ENCODE assay signal across 11 cellular contexts in the genomic region with DNA sequence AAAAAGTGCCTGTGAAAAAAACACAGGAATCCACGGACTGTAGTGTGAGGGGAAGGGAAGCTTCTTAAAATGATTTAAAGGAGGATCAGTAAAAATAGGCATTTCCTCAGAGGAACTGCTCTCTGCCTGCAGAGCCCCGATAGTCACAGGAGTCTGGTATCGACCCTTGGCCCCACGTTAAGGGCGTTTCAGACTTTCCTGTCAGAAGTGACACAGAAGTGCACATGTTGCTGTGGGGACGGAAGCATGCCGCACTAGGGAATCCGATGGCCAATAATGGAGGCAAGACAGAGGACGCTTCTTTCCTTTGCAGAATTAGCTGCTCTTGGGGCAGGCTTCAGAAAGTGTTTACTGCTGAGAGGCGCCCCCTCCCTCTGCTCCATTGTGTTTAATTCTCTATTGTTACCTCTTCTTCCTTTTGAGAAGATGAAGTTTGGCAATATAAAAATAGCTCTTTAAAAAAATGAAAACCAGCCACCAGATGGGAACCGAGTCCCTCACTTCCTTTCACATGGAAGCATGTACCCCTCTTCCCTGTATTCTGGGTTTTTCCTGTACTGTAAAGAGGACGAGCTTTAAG.
DNase-seq lines count a peak whose midpoint lies in the region; ATAC-seq, FAIRE-seq and TF ChIP-seq lines count a peak whose summit lies in the region.
"Had no signal": no experiment of that assay in that cellular context is flagged by ENCODE, and none has a peak within 500 bp of the region (broad histone marks: within the 10 kb centered on the region; RNA-seq: fewer than 3 reads in every experiment).

No MANE protein-coding gene starts in this region.

- peaks cover 100% of the 10 kb centered on the region for H3K79me2 ChIP-seq in SK-N-SH (ENCODE audit: insufficient read depth)

- no peak for TF ChIP-seq RAD21 in SK-N-SH (IDR thresholded peaks at IDR 0.05; ENCODE audit: low read length)

- H3K36me3 ChIP-seq in esophagus muscularis mucosa = peaks cover 0 to 5% (median under 1%) of the 10 kb centered on the region in 4 donors
- no peaks in the 10 kb centered on the region for H3K36me3 ChIP-seq in small intestine (ENCODE audit: control insufficient read depth in 2 of 2, insufficient read depth in 2 of 2, low read length in 2 of 2)
- H3K36me3 ChIP-seq in SK-N-SH (replicated peaks in 1 of 2; ENCODE audit: control insufficient read depth in 1 of 2, insufficient read depth in 2 of 2, low read length in 1 of 2) = peaks cover 0 to 6% of the 10 kb centered on the region in 2 experiments
- H3K36me3 ChIP-seq: Peyer's patch had no signal

- TF ChIP-seq CTCF in esophagus muscularis mucosa (IDR thresholded peaks at IDR 0.05) (no peak), SK-N-SH (IDR thresholded peaks at IDR 0.05) (no peak)

- no peak for TF ChIP-seq POLR2A in esophagus muscularis mucosa (IDR thresholded peaks at IDR 0.05; ENCODE audit: low read depth)

- H3K4me3 ChIP-seq in esophagus muscularis mucosa = no peak overlapping the region
- no peak overlapping the region for H3K4me3 ChIP-seq in small intestine (ENCODE audit: low read depth in 1 of 2, low read length in 2 of 2)
- no peak overlapping the region for H3K4me3 ChIP-seq in SK-N-SH (ENCODE audit: low read depth in 2 of 2, low read length in 1 of 2)
- H3K4me3 ChIP-seq: Peyer's patch had no signal

- H3F3A ChIP-seq in SK-N-SH (replicated peaks; ENCODE audit: insufficient read depth) = no peaks in the 10 kb centered on the region

- POLR2A ChIA-PET in SK-N-SH (lab: Yijun Ruan, JAX) = no interaction called here

- TF ChIP-seq EP300 in esophagus muscularis mucosa (IDR thresholded peaks at IDR 0.05) = no peak
- no peak for TF ChIP-seq EP300 in SK-N-SH (IDR thresholded peaks at IDR 0.05; ENCODE audit: borderline replicate concordance in 1 of 2, low read depth in 1 of 2, low read length in 1 of 2)

- H3K4me1 ChIP-seq in esophagus muscularis mucosa (peaks cover 96 to 98% (median 97%) of the 10 kb centered on the region in 4 donors), small intestine (ENCODE audit: control insufficient read depth in 2 of 2, insufficient read depth in 1 of 2, low read depth in 1 of 2, low read length in 1 of 2) (peaks cover 16 to 23% of the 10 kb centered on the region in 2 donors), SK-N-SH (ENCODE audit: control insufficient read depth in 1 of 2, insufficient read depth in 2 of 2, low read depth in 1 of 2, low read length in 1 of 2) (peaks cover 0 to 28% of the 10 kb centered on the region in 2 experiments)

- no peaks in the 10 kb centered on the region for H3K27me3 Mint-ChIP-seq in T-helper 17 cell

- H3K9ac ChIP-seq in SK-N-SH = no peak overlapping the region

- CTCF ChIA-PET in SK-N-SH (lab: Yijun Ruan, JAX) = interaction anchor here (0.6 to 1.4 kb wide), 4 partner anchors 25 to 61 kb away, joined by 3 read pairs; no protein-coding TSS in a partner anchor

- no peak overlapping the region for H2AFZ ChIP-seq in SK-N-SH (ENCODE audit: low read depth)

- H3K27ac Mint-ChIP-seq in T-helper 17 cell = peak overlapping the region; percentile 81

- no peaks in the 10 kb centered on the region for H3K9me2 ChIP-seq in SK-N-SH

- peaks cover 68% of the 10 kb centered on the region for H3K4me1 Mint-ChIP-seq in T-helper 17 cell

- DNase-seq in T-helper 17 cell (no peak), esophagus muscularis mucosa (ENCODE audit: extremely low spot score) (no peak), small intestine (peak; percentile 66), NCI-H510A (lab: John Stamatoyannopoulos, UW) (no peak), cerebellum (ENCODE audit: low spot score) (no peak), medulla oblongata (ENCODE audit: extremely low spot score) (no peak), SK-N-SH (no peak)
- DNase-seq: activated gamma-delta T cell treated with Interleukin-2 at 50 U/mL for 16 hours, head of caudate nucleus, Peyer's patch had no signal

- H3K27me3 ChIP-seq in esophagus muscularis mucosa (no peaks in the 10 kb centered on the region), small intestine (ENCODE audit: control insufficient read depth in 2 of 2, insufficient read depth in 2 of 2, low read length in 2 of 2) (no peaks in the 10 kb centered on the region), SK-N-SH (ENCODE audit: insufficient read depth) (no peaks in the 10 kb centered on the region)
- H3K27me3 ChIP-seq: Peyer's patch had no signal

- FAIRE-seq in small intestine (lab: Jason Lieb, UNC) = no peak

- ATAC-seq in GM19395 (IDR thresholded peaks at IDR 0.05; ENCODE audit: unreplicated experiment) = peak; percentile 46
- ATAC-seq in T-helper 17 cell = no peak

- H3K9me3 ChIP-seq in T-helper 17 cell (ENCODE audit: control insufficient read depth, low read length, poor library complexity, severe bottlenecking) (no peaks in the 10 kb centered on the region), esophagus muscularis mucosa (no peaks in the 10 kb centered on the region), small intestine (ENCODE audit: control insufficient read depth, low read depth) (no peaks in the 10 kb centered on the region), SK-N-SH (no peaks in the 10 kb centered on the region)
- H3K9me3 ChIP-seq: Peyer's patch had no signal

- H4K20me1 ChIP-seq in SK-N-SH (ENCODE audit: insufficient read depth) = peaks cover 97% of the 10 kb centered on the region

- WGBS in esophagus muscularis mucosa = 51% methylated on average over 11 of the region's 12 CpGs
- 27 to 44% (median 31%) methylated on average over 12 of the region's 12 CpGs for WGBS in small intestine, 3 donors
- WGBS in SK-N-SH (ENCODE audit: low lambda C conversion rate) = 94% methylated on average over 12 of the region's 12 CpGs

- intact Hi-C loops in esophagus muscularis mucosa (cut with DNase I) = loop anchor here (5.0 kb wide), 1 partner anchor 43 kb away; no protein-coding TSS in a partner anchor

- no peaks in the 10 kb centered on the region for H3K36me3 Mint-ChIP-seq in T-helper 17 cell (ENCODE audit: low read depth)

- H3K4me3 Mint-ChIP-seq in T-helper 17 cell = peak overlapping the region; percentile 74

- H3K27ac ChIP-seq in esophagus muscularis mucosa (replicated peaks in 1 of 4) (peak overlapping the region; percentile 21 to 60 (median 46)), small intestine (ENCODE audit: low read depth in 1 of 2, low read length in 1 of 2) (peak overlapping the region in 1 of 2 donors; percentile 40), SK-N-SH (ENCODE audit: low read depth in 2 of 2, low read length in 1 of 2) (no peak overlapping the region)

- H3K4me2 ChIP-seq in SK-N-SH = no peak overlapping the region

TF ChIP-seq in SK-N-SH, 30 proteins besides CTCF, POLR2A, EP300 and RAD21 (continues in another document):
- TF ChIP-seq, protein P1, sequence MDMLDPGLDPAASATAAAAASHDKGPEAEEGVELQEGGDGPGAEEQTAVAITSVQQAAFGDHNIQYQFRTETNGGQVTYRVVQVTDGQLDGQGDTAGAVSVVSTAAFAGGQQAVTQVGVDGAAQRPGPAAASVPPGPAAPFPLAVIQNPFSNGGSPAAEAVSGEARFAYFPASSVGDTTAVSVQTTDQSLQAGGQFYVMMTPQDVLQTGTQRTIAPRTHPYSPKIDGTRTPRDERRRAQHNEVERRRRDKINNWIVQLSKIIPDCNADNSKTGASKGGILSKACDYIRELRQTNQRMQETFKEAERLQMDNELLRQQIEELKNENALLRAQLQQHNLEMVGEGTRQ (IDR thresholded peaks at IDR 0.05; ENCODE audit: borderline replicate concordance, low read depth, low read length) = no peak
- TF ChIP-seq FOXJ3 (CRISPR knock-in tag; IDR thresholded peaks at IDR 0.05) = no peak
- TF ChIP-seq, protein P2, sequence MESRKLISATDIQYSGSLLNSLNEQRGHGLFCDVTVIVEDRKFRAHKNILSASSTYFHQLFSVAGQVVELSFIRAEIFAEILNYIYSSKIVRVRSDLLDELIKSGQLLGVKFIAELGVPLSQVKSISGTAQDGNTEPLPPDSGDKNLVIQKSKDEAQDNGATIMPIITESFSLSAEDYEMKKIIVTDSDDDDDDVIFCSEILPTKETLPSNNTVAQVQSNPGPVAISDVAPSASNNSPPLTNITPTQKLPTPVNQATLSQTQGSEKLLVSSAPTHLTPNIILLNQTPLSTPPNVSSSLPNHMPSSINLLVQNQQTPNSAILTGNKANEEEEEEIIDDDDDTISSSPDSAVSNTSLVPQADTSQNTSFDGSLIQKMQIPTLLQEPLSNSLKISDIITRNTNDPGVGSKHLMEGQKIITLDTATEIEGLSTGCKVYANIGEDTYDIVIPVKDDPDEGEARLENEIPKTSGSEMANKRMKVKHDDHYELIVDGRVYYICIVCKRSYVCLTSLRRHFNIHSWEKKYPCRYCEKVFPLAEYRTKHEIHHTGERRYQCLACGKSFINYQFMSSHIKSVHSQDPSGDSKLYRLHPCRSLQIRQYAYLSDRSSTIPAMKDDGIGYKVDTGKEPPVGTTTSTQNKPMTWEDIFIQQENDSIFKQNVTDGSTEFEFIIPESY (IDR thresholded peaks at IDR 0.05; ENCODE audit: borderline replicate concordance, low read depth) = no peak
- TF ChIP-seq MEF2A (IDR thresholded peaks at IDR 0.05; ENCODE audit: borderline replicate concordance, low read depth) = no peak
- TF ChIP-seq EZH2phosphoT487 (IDR thresholded peaks at IDR 0.05; ENCODE audit: borderline replicate concordance, low read depth) = no peak
- no peak for TF ChIP-seq YY1 (IDR thresholded peaks at IDR 0.05; ENCODE audit: low read depth)
- no peak for TF ChIP-seq RFX5 (IDR thresholded peaks at IDR 0.05; ENCODE audit: low read length)
- TF ChIP-seq NRF1 (IDR thresholded peaks at IDR 0.05; ENCODE audit: low read depth, low read length) = no peak
- no peak for TF ChIP-seq GATA2 (CRISPR knock-in tag; IDR thresholded peaks at IDR 0.05)
- TF ChIP-seq JUND (IDR thresholded peaks at IDR 0.05) = no peak
- TF ChIP-seq RXRA (IDR thresholded peaks at IDR 0.05; ENCODE audit: borderline replicate concordance, low read depth) = no peak
- TF ChIP-seq POLR2AphosphoS5 (IDR thresholded peaks at IDR 0.05; ENCODE audit: low read depth, low read length) = no peak
- no peak for TF ChIP-seq TEAD4 (IDR thresholded peaks at IDR 0.05; ENCODE audit: borderline replicate concordance, insufficient read depth)
- TF ChIP-seq ELF1 (IDR thresholded peaks at IDR 0.05) = no peak
- TF ChIP-seq, protein P3, sequence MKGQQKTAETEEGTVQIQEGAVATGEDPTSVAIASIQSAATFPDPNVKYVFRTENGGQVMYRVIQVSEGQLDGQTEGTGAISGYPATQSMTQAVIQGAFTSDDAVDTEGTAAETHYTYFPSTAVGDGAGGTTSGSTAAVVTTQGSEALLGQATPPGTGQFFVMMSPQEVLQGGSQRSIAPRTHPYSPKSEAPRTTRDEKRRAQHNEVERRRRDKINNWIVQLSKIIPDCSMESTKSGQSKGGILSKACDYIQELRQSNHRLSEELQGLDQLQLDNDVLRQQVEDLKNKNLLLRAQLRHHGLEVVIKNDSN (IDR thresholded peaks at IDR 0.05; ENCODE audit: borderline replicate concordance, low read depth) = no peak
- TF ChIP-seq, protein P4, sequence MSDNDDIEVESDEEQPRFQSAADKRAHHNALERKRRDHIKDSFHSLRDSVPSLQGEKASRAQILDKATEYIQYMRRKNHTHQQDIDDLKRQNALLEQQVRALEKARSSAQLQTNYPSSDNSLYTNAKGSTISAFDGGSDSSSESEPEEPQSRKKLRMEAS (IDR thresholded peaks at IDR 0.05; ENCODE audit: low read depth) = no peak
- no peak for TF ChIP-seq FOXM1 (IDR thresholded peaks at IDR 0.05; ENCODE audit: low read depth)

Comparison
In these comparisons a context has a peak if more than half of its experiments do, and no peak if none do; other contexts are left out.
1. H3K27ac ChIP-seq: peak in esophagus muscularis mucosa (4 of 4); none in SK-N-SH (0 of 2).